ENCODE assay signal across 11 cellular contexts in the genomic region with DNA sequence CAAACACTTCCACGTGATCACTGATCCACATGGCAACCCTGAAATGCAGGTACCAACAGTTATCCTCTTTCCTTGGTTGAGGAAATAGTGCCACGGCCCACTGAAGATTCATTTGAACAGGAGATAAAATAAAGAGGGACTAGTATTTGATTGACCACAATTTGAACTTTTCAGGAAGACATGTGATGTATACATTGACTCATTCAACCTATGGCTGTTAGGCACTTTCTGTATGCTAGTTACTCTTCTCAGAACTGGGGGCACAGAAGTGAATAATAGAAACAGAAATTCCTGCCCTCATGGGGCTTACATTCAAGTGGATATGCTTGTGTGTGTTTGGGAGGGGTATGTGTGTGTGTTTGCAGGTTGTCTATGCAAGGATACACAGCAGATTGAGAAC.
"Had no signal": no experiment of that assay in that cellular context is flagged by ENCODE, and none has a peak within 500 bp of the region (broad histone marks: within the 10 kb centered on the region; RNA-seq: fewer than 3 reads in every experiment).

No MANE protein-coding gene starts in this region.

- DNase-seq: activated CD4-positive, alpha-beta T cell treated with anti-CD3 and anti-CD28 coated beads, Interleukin-2, amount 50 U/mL, for 4 hours; activated CD8-positive, alpha-beta memory T cell treated with anti-CD3 and anti-CD28 coated beads, Interleukin-2, amount 50 U/mL, for 48 hours; activated naive CD4-positive, alpha-beta T cell treated with Interleukin-2 at 50 U/mL for 16 hours; activated naive CD8-positive, alpha-beta T cell treated with anti-CD3 and anti-CD28 coated beads, Interleukin-2, amount 50 U/mL, for 24 hours; left ventricle myocardium inferior; stimulated activated CD4-positive, alpha-beta T cell treated with anti-CD3 and anti-CD28 coated beads, Interleukin-12 subunit alpha, Interleukin-12 subunit beta, amount 100 ng/mL, for 4 hours; stimulated activated naive CD8-positive, alpha-beta T cell treated with anti-CD3 and anti-CD28 coated beads, Interleukin-15, Interleukin-2, amounts not matched to agents 100 U/mL and 50 U/mL, for 24 hours had no signal

- H3K9me3 ChIP-seq: ascending aorta, gastrocnemius medialis, left ventricle myocardium inferior had no signal

- H3K27me3 ChIP-seq: ascending aorta, gastrocnemius medialis had no signal

- H3K27me3 Mint-ChIP-seq: activated naive CD8-positive, alpha-beta T cell treated with anti-CD3 and anti-CD28 coated beads, Interleukin-2, amount 50 U/mL, for 24 hours; natural killer cell treated with Interleukin-12 subunit alpha and Interleukin-12 subunit beta and Interleukin-15 and Interleukin-18, amount 100 ng/mL, for 72 hours had no signal

- H3K9me3 Mint-ChIP-seq: activated naive CD8-positive, alpha-beta T cell treated with anti-CD3 and anti-CD28 coated beads, Interleukin-2, amount 50 U/mL, for 24 hours; natural killer cell treated with Interleukin-12 subunit alpha and Interleukin-12 subunit beta and Interleukin-15 and Interleukin-18, amount 100 ng/mL, for 72 hours had no signal

- ATAC-seq: activated CD4-positive, CD25-positive, alpha-beta regulatory T cell treated with anti-CD3 and anti-CD28 coated beads, Interleukin-2, amount 50 U/mL, for 24 hours; activated naive CD8-positive, alpha-beta T cell treated with anti-CD3 and anti-CD28 coated beads, Interleukin-2, amount 50 U/mL, for 24 hours; natural killer cell treated with Interleukin-12 subunit alpha and Interleukin-12 subunit beta and Interleukin-15 and Interleukin-18, amount 100 ng/mL, for 72 hours; stimulated activated naive CD8-positive, alpha-beta T cell treated with anti-CD3 and anti-CD28 coated beads, Interleukin-15, Interleukin-2, amounts not matched to agents 100 U/mL and 50 U/mL, for 24 hours had no signal

- H3K27ac Mint-ChIP-seq: activated naive CD8-positive, alpha-beta T cell treated with anti-CD3 and anti-CD28 coated beads, Interleukin-2, amount 50 U/mL, for 24 hours; natural killer cell treated with Interleukin-12 subunit alpha and Interleukin-12 subunit beta and Interleukin-15 and Interleukin-18, amount 100 ng/mL, for 72 hours had no signal

- H3K4me3 ChIP-seq: ascending aorta, gastrocnemius medialis, left ventricle myocardium inferior had no signal

- H3K27ac ChIP-seq: ascending aorta, left ventricle myocardium inferior had no signal

- H3K4me1 ChIP-seq: ascending aorta had no signal

- H3K36me3 ChIP-seq: ascending aorta, gastrocnemius medialis, left ventricle myocardium inferior had no signal

- H3K4me3 Mint-ChIP-seq: activated naive CD8-positive, alpha-beta T cell treated with anti-CD3 and anti-CD28 coated beads, Interleukin-2, amount 50 U/mL, for 24 hours; natural killer cell treated with Interleukin-12 subunit alpha and Interleukin-12 subunit beta and Interleukin-15 and Interleukin-18, amount 100 ng/mL, for 72 hours had no signal
